1 cellular context compared by ENCODE assay signal in the genomic region with DNA sequence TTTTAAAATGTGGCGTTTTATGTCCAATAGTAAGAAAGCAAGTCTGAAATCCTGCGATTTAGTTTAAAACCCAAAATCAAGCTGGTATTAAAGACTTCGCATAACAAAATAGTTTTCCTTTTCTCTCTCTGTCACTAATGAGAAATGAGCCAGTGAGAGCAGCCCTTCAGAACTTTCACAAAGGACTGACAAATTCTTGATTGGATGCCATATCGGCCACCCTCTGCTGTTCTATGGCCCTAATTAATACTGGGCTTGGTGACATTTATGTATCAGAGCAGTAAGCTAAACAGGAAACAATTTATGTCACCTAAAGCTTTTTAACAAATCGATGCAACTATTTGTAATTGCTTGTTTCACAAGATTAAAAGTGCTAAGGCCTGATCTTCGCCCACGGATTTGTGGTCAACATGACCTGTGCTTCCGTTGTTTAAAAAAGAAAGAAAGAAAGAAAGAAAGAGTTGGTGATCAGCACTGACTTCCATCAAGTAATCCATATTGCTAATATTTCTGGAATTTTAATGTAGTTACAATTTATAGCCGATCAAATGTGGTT.
TF ChIP-seq lines count a peak whose summit lies in the region.

No MANE protein-coding gene starts in this region.

TF ChIP-seq in H1, 55 proteins besides CTCF, POLR2A, EP300 and RAD21:
- no peak for TF ChIP-seq KDM5A (IDR thresholded peaks at IDR 0.05; ENCODE audit: low read length)
- no peak for TF ChIP-seq TCF12 (IDR thresholded peaks at IDR 0.05; ENCODE audit: low read depth, low read length)
- no peak for TF ChIP-seq USF2 (IDR thresholded peaks at IDR 0.05; ENCODE audit: low read length)
- TF ChIP-seq HDAC2 (IDR thresholded peaks at IDR 0.05; ENCODE audit: borderline replicate concordance in 1 of 2, low read depth in 2 of 2, low read length in 2 of 2) = no peak
- TF ChIP-seq SRF (IDR thresholded peaks at IDR 0.05; ENCODE audit: low read depth, low read length) = no peak
- TF ChIP-seq BACH1 (IDR thresholded peaks at IDR 0.05; ENCODE audit: low read length) = no peak
- TF ChIP-seq CREB1 (IDR thresholded peaks at IDR 0.05) = no peak
- TF ChIP-seq YY1 (IDR thresholded peaks at IDR 0.05; ENCODE audit: low read depth, low read length) = no peak
- TF ChIP-seq SIX5 (IDR thresholded peaks at IDR 0.05; ENCODE audit: low read depth, low read length) = no peak
- no peak for TF ChIP-seq RBBP5 (IDR thresholded peaks at IDR 0.05; ENCODE audit: borderline replicate concordance, low read depth, low read length)
- TF ChIP-seq TEAD4 (IDR thresholded peaks at IDR 0.05; ENCODE audit: low read depth, low read length) = no peak
- no peak for TF ChIP-seq NANOG (IDR thresholded peaks at IDR 0.05; ENCODE audit: insufficient read depth, low read depth, low read length, poor library complexity, severe bottlenecking)
- no peak for TF ChIP-seq ATF2 (IDR thresholded peaks at IDR 0.05; ENCODE audit: low read length)
